In genomic region chr6:159788276-159788675, GRCh38 we compare ENCODE assay signal across 8 cellular contexts. TPM values are rescaled to one million over a fixed set of nuclear protein-coding genes. Genes with fewer than 3 reads are reported as not detected.
DNase-seq lines count a peak whose midpoint lies in the region; ATAC-seq and TF ChIP-seq lines count a peak whose summit lies in the region.

No MANE protein-coding gene starts in this region.

- DNase-seq in NOMO-1 treated with dmso at 0.1 percent for 144 hours (lab: John Stamatoyannopoulos, UW; ENCODE audit: unreplicated experiment) (no peak), cerebellar cortex (ENCODE audit: low spot score) (no peak)
- DNase-seq in stimulated activated CD4-positive, alpha-beta T cell treated with anti-CD3 and anti-CD28 coated beads, Interleukin-1b, Interleukin-23, amount 100 ng/mL, for 48 hours, result no peak

- no peak overlapping the region for H2AFZ ChIP-seq in KMS-11 (ENCODE audit: low read depth)

- H3K4me2 ChIP-seq in KMS-11, result peak overlapping the region; percentile 85

- H3K4me1 ChIP-seq in KMS-11 (ENCODE audit: low read depth, poor library complexity, severe bottlenecking), result peaks cover 44% of the 10 kb centered on the region

- TF ChIP-seq CTCF in KMS-11 (conservative IDR thresholded peaks at IDR 0.05; ENCODE audit: low read depth, low read length), result no peak

- H3K79me2 ChIP-seq in KMS-11 (ENCODE audit: insufficient read depth, low read depth), result peaks cover 94% of the 10 kb centered on the region

- peaks cover 38% of the 10 kb centered on the region for H3K4me1 Mint-ChIP-seq in activated T-helper 17 cell treated with anti-CD3 and anti-CD28 coated beads, Interleukin-2, amount 50 U/mL, for 72 hours
- peaks cover 74% of the 10 kb centered on the region for H3K4me1 Mint-ChIP-seq in stimulated activated naive CD8-positive, alpha-beta T cell treated with anti-CD3 and anti-CD28 coated beads, Interleukin-15, Interleukin-2, amounts not matched to agents 100 ng/mL and 50 ng/mL, for 24 hours (ENCODE audit: low read depth)

- H3K9ac ChIP-seq in KMS-11, result peak overlapping the region; percentile 78; the same call in 1 of the 2 replicates

- H3K27ac Mint-ChIP-seq in activated T-helper 17 cell treated with anti-CD3 and anti-CD28 coated beads, Interleukin-2, amount 50 U/mL, for 72 hours, result peak overlapping the region; percentile 85
- H3K27ac Mint-ChIP-seq in stimulated activated naive CD8-positive, alpha-beta T cell treated with anti-CD3 and anti-CD28 coated beads, Interleukin-15, Interleukin-2, amounts not matched to agents 100 ng/mL and 50 ng/mL, for 24 hours, result peak overlapping the region; percentile 91

- peaks cover 32% of the 10 kb centered on the region; the same call in 1 of the 2 replicates for H3K36me3 ChIP-seq in KMS-11 (ENCODE audit: insufficient read depth)

- peaks cover 17% of the 10 kb centered on the region for H4K20me1 ChIP-seq in KMS-11 (ENCODE audit: insufficient read depth)

- H3K27ac ChIP-seq in KMS-11, result peak overlapping the region; percentile 47; the same call in 1 of the 2 replicates

- peak overlapping the region; percentile 95 for H3K4me3 Mint-ChIP-seq in activated T-helper 17 cell treated with anti-CD3 and anti-CD28 coated beads, Interleukin-2, amount 50 U/mL, for 72 hours
- peak overlapping the region; percentile 96 for H3K4me3 Mint-ChIP-seq in stimulated activated naive CD8-positive, alpha-beta T cell treated with anti-CD3 and anti-CD28 coated beads, Interleukin-15, Interleukin-2, amounts not matched to agents 100 ng/mL and 50 ng/mL, for 24 hours

- H3K27me3 Mint-ChIP-seq in activated T-helper 17 cell treated with anti-CD3 and anti-CD28 coated beads, Interleukin-2, amount 50 U/mL, for 72 hours, result no peaks in the 10 kb centered on the region
- H3K27me3 Mint-ChIP-seq in stimulated activated naive CD8-positive, alpha-beta T cell treated with anti-CD3 and anti-CD28 coated beads, Interleukin-15, Interleukin-2, amounts not matched to agents 100 ng/mL and 50 ng/mL, for 24 hours, result no peaks in the 10 kb centered on the region

- no peaks in the 10 kb centered on the region for H3K27me3 ChIP-seq in KMS-11 (ENCODE audit: insufficient read depth, low read depth)

- no peaks in the 10 kb centered on the region for H3K9me3 Mint-ChIP-seq in activated T-helper 17 cell treated with anti-CD3 and anti-CD28 coated beads, Interleukin-2, amount 50 U/mL, for 72 hours
- H3K9me3 Mint-ChIP-seq in stimulated activated naive CD8-positive, alpha-beta T cell treated with anti-CD3 and anti-CD28 coated beads, Interleukin-15, Interleukin-2, amounts not matched to agents 100 ng/mL and 50 ng/mL, for 24 hours, result no peaks in the 10 kb centered on the region

- ATAC-seq in activated T-helper 17 cell treated with anti-CD3 and anti-CD28 coated beads, Interleukin-2, amount 50 U/mL, for 72 hours (replicated peaks), result no peak
- no peak for ATAC-seq in GM18867 (IDR thresholded peaks at IDR 0.05; ENCODE audit: unreplicated experiment)

- peaks cover 96% of the 10 kb centered on the region for H3K36me3 Mint-ChIP-seq in activated T-helper 17 cell treated with anti-CD3 and anti-CD28 coated beads, Interleukin-2, amount 50 U/mL, for 72 hours (ENCODE audit: low read depth)
- H3K36me3 Mint-ChIP-seq in stimulated activated naive CD8-positive, alpha-beta T cell treated with anti-CD3 and anti-CD28 coated beads, Interleukin-15, Interleukin-2, amounts not matched to agents 100 ng/mL and 50 ng/mL, for 24 hours (ENCODE audit: low read depth), result peaks cover 77% of the 10 kb centered on the region

- H3K4me3 ChIP-seq in KMS-11 (IDR thresholded peaks at IDR 0.05; ENCODE audit: insufficient read depth, low read depth, low read length) (no peak overlapping the region), iPS-11a (ENCODE audit: low read depth, low read length) (peak overlapping the region; percentile 89)

RNA-seq across cellular contexts. Expression of gene TCP1, which starts 1.1 kb away (rescaled TPM):
- total RNA-seq in activated T-helper 17 cell treated with anti-CD3 and anti-CD28 coated beads, Interleukin-2, amount 50 U/mL, for 72 hours, result 100 to 1,000 TPM; 321 to 554 TPM

RNA-seq across cellular contexts. Expression of gene MRPL18, which starts 2.0 kb away (rescaled TPM):
- total RNA-seq in activated T-helper 17 cell treated with anti-CD3 and anti-CD28 coated beads, Interleukin-2, amount 50 U/mL, for 72 hours, result 100 to 1,000 TPM in 1 of 2 donors, 10 to 100 TPM in 1; 61.9 to 124 TPM

RNA-seq across cellular contexts. Expression of gene PNLDC1, which starts 11.8 kb away (rescaled TPM):
- total RNA-seq in activated T-helper 17 cell treated with anti-CD3 and anti-CD28 coated beads, Interleukin-2, amount 50 U/mL, for 72 hours, result under 1 TPM; 0.74 to 0.82 TPM

RNA-seq across cellular contexts. Expression of gene ACAT2, which starts 26.4 kb away (rescaled TPM):
- total RNA-seq in activated T-helper 17 cell treated with anti-CD3 and anti-CD28 coated beads, Interleukin-2, amount 50 U/mL, for 72 hours, result 10 to 100 TPM; 66.2 to 90.3 TPM
